In genomic region chr4:28832445-28832844, GRCh38 we compare ENCODE assay signal across 6 cellular contexts.
"Had no signal": no experiment of that assay in that cellular context is flagged by ENCODE, and none has a peak within 500 bp of the region (broad histone marks: within the 10 kb centered on the region; RNA-seq: fewer than 3 reads in every experiment).

No MANE protein-coding gene starts in this region.

- H3K4me3 ChIP-seq: GM23248, HAP-1 had no signal

- H3K9ac ChIP-seq: GM23248 had no signal

- H3K4me1 ChIP-seq: HAP-1 had no signal

- H3K9me3 ChIP-seq: HAP-1 had no signal

- DNase-seq: GM23248, GOT3, H7, HFFc6 had no signal

- H2AFZ ChIP-seq: GM23248 had no signal

- H3K36me3 ChIP-seq: HAP-1 had no signal

- H3K27ac ChIP-seq: GM23248, HL-60 had no signal
